In genomic region chr19:7550987-7551761, GRCh38 we compare ENCODE assay signal across 8 cellular contexts. TPM values are rescaled to one million over a fixed set of nuclear protein-coding genes. Genes with fewer than 3 reads are reported as not detected.
DNase-seq lines count a peak whose midpoint lies in the region; ATAC-seq, FAIRE-seq and TF ChIP-seq lines count a peak whose summit lies in the region.

No MANE protein-coding gene starts in this region.

- H3K27ac Mint-ChIP-seq in activated B cell treated with CpG ODN at 0.5 μM for 24 hours (no peak overlapping the region), naive B cell (peak overlapping the region in 1 of 6 donors; percentile 86)
- no peak overlapping the region for H3K27ac Mint-ChIP-seq in T-helper 2 cell treated with Interferon-gamma antibody and Interleukin-4, amounts not matched to agents 5 μg/mL and 100 μg/mL, for 36 hours

- H3K4me1 Mint-ChIP-seq in activated B cell treated with CpG ODN at 0.5 μM for 24 hours = peaks cover 3% of the 10 kb centered on the region
- peaks cover 5 to 7% (median 7%) of the 10 kb centered on the region in 3 donors for H3K4me1 Mint-ChIP-seq in naive B cell
- peaks cover 6% of the 10 kb centered on the region for H3K4me1 Mint-ChIP-seq in T-helper 2 cell treated with Interferon-gamma antibody and Interleukin-4, amounts not matched to agents 5 μg/mL and 100 μg/mL, for 36 hours (ENCODE audit: low read depth)

- POLR2A ChIA-PET in activated B cell treated with CpG ODN at 0.5 μM for 24 hours (lab: Charles Lee) = no interaction called here

- H3K36me3 Mint-ChIP-seq in activated B cell treated with CpG ODN at 0.5 μM for 24 hours (ENCODE audit: low read depth) (peaks cover 40% of the 10 kb centered on the region), naive B cell (peaks cover 0 to 7% of the 10 kb centered on the region in 2 donors)
- H3K36me3 Mint-ChIP-seq in T-helper 2 cell treated with Interferon-gamma antibody and Interleukin-4, amounts not matched to agents 5 μg/mL and 100 μg/mL, for 36 hours (ENCODE audit: low read depth) = peaks cover 22% of the 10 kb centered on the region

- ATAC-seq in activated B cell treated with CpG ODN at 0.5 μM for 24 hours (ENCODE audit: low read depth) (peak; percentile 81), naive B cell (ENCODE audit: low read depth in 2 of 2) (peak; percentile 79 to 86), HG03378 (IDR thresholded peaks at IDR 0.05; ENCODE audit: unreplicated experiment) (no peak)

- H3K4me3 ChIP-seq in fibroblast of mammary gland (ENCODE audit: control insufficient read depth, low read depth, low read length) = no peak overlapping the region

- FAIRE-seq in D721Med (lab: Jason Lieb, UNC) = no peak

- intact Hi-C loops in activated B cell treated with CpG ODN at 0.5 μM for 24 hours (cut with micrococcal nuclease) = loop anchor here (1.0 kb wide), 1 partner anchor 16 kb away; the partner anchor contains the start of gene PNPLA6

- H3K27me3 Mint-ChIP-seq in activated B cell treated with CpG ODN at 0.5 μM for 24 hours (no peaks in the 10 kb centered on the region), naive B cell (no peaks in the 10 kb centered on the region)
- no peaks in the 10 kb centered on the region for H3K27me3 Mint-ChIP-seq in T-helper 2 cell treated with Interferon-gamma antibody and Interleukin-4, amounts not matched to agents 5 μg/mL and 100 μg/mL, for 36 hours (ENCODE audit: low read depth)

- DNase-seq in stimulated activated CD4-positive, alpha-beta T cell treated with anti-CD3 and anti-CD28 coated beads, Interleukin-12 subunit alpha, Interleukin-12 subunit beta, amount 100 ng/mL, for 4 hours = peak; percentile 22
- no peak for DNase-seq in stimulated activated CD4-positive, alpha-beta T cell treated with anti-CD3 and anti-CD28 coated beads, Interleukin-4, amount 100 ng/mL, for 24 hours
- peak; percentile 22 for DNase-seq in activated B cell treated with CpG ODN at 0.5 μM for 24 hours
- peak; percentile 41 for DNase-seq in fibroblast of mammary gland (ENCODE audit: low read depth)
- DNase-seq in naive B cell = peak; percentile 18
- DNase-seq in T-helper 2 cell treated with Interferon-gamma antibody and Interleukin-4, amounts not matched to agents 5 μg/mL and 100 μg/mL, for 36 hours (ENCODE audit: low spot score) = no peak
- no peak for DNase-seq in D721Med (ENCODE audit: insufficient read length, low spot score)

- H3K4me3 Mint-ChIP-seq in activated B cell treated with CpG ODN at 0.5 μM for 24 hours (no peak overlapping the region), naive B cell (peak overlapping the region in 4 of 8 donors; percentile 9 to 75 (median 41))
- H3K4me3 Mint-ChIP-seq in T-helper 2 cell treated with Interferon-gamma antibody and Interleukin-4, amounts not matched to agents 5 μg/mL and 100 μg/mL, for 36 hours = no peak overlapping the region

- TF ChIP-seq CTCF in activated B cell treated with CpG ODN at 0.5 μM for 24 hours (IDR thresholded peaks at IDR 0.05) = no peak
- TF ChIP-seq CTCF in fibroblast of mammary gland (conservative IDR thresholded peaks at IDR 0.05; ENCODE audit: control insufficient read depth, insufficient read depth, low read depth, low read length) = no peak
- TF ChIP-seq CTCF in D721Med (IDR thresholded peaks at IDR 0.05; ENCODE audit: insufficient read depth, missing control alignments) = no peak

- CTCF ChIA-PET in activated B cell treated with CpG ODN at 0.5 μM for 24 hours (lab: Charles Lee) = no interaction called here

- H3K9me3 Mint-ChIP-seq in activated B cell treated with CpG ODN at 0.5 μM for 24 hours (no peaks in the 10 kb centered on the region), naive B cell (no peaks in the 10 kb centered on the region)
- H3K9me3 Mint-ChIP-seq in T-helper 2 cell treated with Interferon-gamma antibody and Interleukin-4, amounts not matched to agents 5 μg/mL and 100 μg/mL, for 36 hours = no peaks in the 10 kb centered on the region

RNA-seq across cellular contexts. Expression of gene PNPLA6, which starts 15.7 kb away (rescaled TPM):
- 110 and 116 TPM in 2 replicates for total RNA-seq in activated B cell treated with CpG ODN at 0.5 μM for 24 hours
- polyA plus RNA-seq in naive B cell (ENCODE audit: low read depth in 6 of 6) = 1 to 10 TPM; 4.1 to 9.6 (median 6.6) TPM

RNA-seq across cellular contexts. Expression of gene MCOLN1, which starts 28.8 kb away (rescaled TPM):
- total RNA-seq in activated B cell treated with CpG ODN at 0.5 μM for 24 hours = 13.4 and 13.7 TPM in 2 replicates
- 1 to 10 TPM; 5.0 to 8.9 (median 6.7) TPM for polyA plus RNA-seq in naive B cell (ENCODE audit: low read depth in 6 of 6)

RNA-seq across cellular contexts. Expression of gene ZNF358, which starts 35.3 kb away (rescaled TPM):
- total RNA-seq in activated B cell treated with CpG ODN at 0.5 μM for 24 hours = 13.5 and 16.9 TPM in 2 replicates
- 1 to 10 TPM in 5 of 6 donors, under 1 TPM in 1; 0.94 to 3.5 (median 1.6) TPM for polyA plus RNA-seq in naive B cell (ENCODE audit: low read depth in 6 of 6)

RNA-seq across cellular contexts. Expression of gene CAMSAP3, which starts 44.5 kb away (rescaled TPM):
- 0.64 and 0.80 TPM in 2 replicates for total RNA-seq in activated B cell treated with CpG ODN at 0.5 μM for 24 hours
- polyA plus RNA-seq in naive B cell (ENCODE audit: low read depth in 6 of 6) = under 1 TPM in 2 of 6 donors, not detected in 4; 0.06 to 0.08 TPM

Comparison
In these comparisons a context has a peak if more than half of its experiments do, and no peak if none do; other contexts are left out.
1. DNase-seq: peak in stimulated activated CD4-positive, alpha-beta T cell treated with anti-CD3 and anti-CD28 coated beads, Interleukin-12 subunit alpha, Interleukin-12 subunit beta, amount 100 ng/mL, for 4 hours (single experiment), activated B cell treated with CpG ODN at 0.5 μM for 24 hours (single experiment), fibroblast of mammary gland (single experiment) and naive B cell (single experiment); none in stimulated activated CD4-positive, alpha-beta T cell treated with anti-CD3 and anti-CD28 coated beads, Interleukin-4, amount 100 ng/mL, for 24 hours (single experiment), T-helper 2 cell treated with Interferon-gamma antibody and Interleukin-4, amounts not matched to agents 5 μg/mL and 100 μg/mL, for 36 hours (single experiment) and D721Med (single experiment).